Comparison of ENCODE assay signal across 27 cellular contexts in the genomic region with DNA sequence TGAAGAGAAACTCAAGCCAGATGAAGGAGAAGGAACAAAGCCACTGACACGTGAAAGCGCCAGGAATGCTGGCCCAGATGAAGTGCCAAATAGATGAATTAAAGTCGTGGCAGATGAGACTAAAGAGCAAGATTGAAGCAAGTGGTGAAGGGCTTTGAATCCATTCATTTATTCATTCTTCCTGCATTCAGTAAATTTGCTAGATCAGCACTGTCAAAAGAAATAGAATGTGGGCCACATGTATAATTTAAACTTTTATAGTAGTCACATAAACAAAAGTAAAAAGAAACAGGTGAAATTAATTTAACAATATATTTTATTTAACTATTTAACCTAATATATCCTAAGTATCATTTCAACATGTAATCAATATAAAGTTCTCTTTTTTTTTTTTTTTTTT.
"Had no signal": no experiment of that assay in that cellular context is flagged by ENCODE, and none has a peak within 500 bp of the region (broad histone marks: within the 10 kb centered on the region; RNA-seq: fewer than 3 reads in every experiment).

No MANE protein-coding gene starts in this region.

- H3K36me3 ChIP-seq: colonic mucosa, heart right ventricle, lower lobe of right lung, spleen, thoracic aorta, tibial nerve, upper lobe of left lung had no signal

- DNase-seq: colonic mucosa; effector CD8-positive, alpha-beta T cell; endodermal cell; foreskin keratinocyte; glutamatergic neuron; heart right ventricle; hippocampal formation; left cardiac atrium; left ventricle myocardium superior; lower lobe of right lung; mucosa of descending colon; naive B cell; posterior cingulate gyrus; psoas muscle; right cardiac atrium; spleen; stimulated activated CD4-positive, alpha-beta T cell treated with anti-CD3 and anti-CD28 coated beads, Interleukin-15, amount 100 ng/mL, for 24 hours; stimulated activated CD4-positive, alpha-beta T cell treated with anti-CD3 and anti-CD28 coated beads, Interleukin-2, amount 100 ng/mL, for 48 hours; stimulated activated naive B cell treated with anti-CD40 and anti-IgM and Interleukin-4, amounts not matched to agents 10 μg/mL and 1 μg/mL and 100 μg/mL, for 72 hours; upper lobe of left lung had no signal

- H3K4me1 ChIP-seq: colonic mucosa, foreskin keratinocyte, lower lobe of right lung, psoas muscle, spleen, tibial nerve, upper lobe of left lung had no signal

- FAIRE-seq: islet of Langerhans, urothelium cell line had no signal

- ATAC-seq: esophagus mucosa; heart right ventricle; left cardiac atrium; left ventricle myocardium superior; lower lobe of right lung; mucosa of descending colon; psoas muscle; right cardiac atrium; stimulated activated naive B cell treated with anti-CD40 and anti-IgM and Interleukin-4, amounts not matched to agents 10 μg/mL and 1 μg/mL and 100 μg/mL, for 72 hours had no signal

- H3K27ac ChIP-seq: colonic mucosa, epithelial cell of prostate, foreskin keratinocyte, heart right ventricle, lower lobe of right lung, psoas muscle, skin epidermis, spleen, thoracic aorta, tibial nerve, upper lobe of left lung had no signal

- H3K27me3 ChIP-seq: colonic mucosa, foreskin keratinocyte, heart right ventricle, spleen, tibial nerve, upper lobe of left lung had no signal

- H3K4me3 ChIP-seq: colonic mucosa, heart right ventricle, lower lobe of right lung, mucosa of descending colon, psoas muscle, skin epidermis, spleen, thoracic aorta, tibial nerve, upper lobe of left lung had no signal

- H3K9me3 ChIP-seq: colonic mucosa, heart right ventricle, lower lobe of right lung, mucosa of descending colon, psoas muscle, spleen, thoracic aorta, tibial nerve, upper lobe of left lung had no signal
